22 cellular contexts compared by ENCODE assay signal in genomic region chr16:22671301-22672076, GRCh38.
DNase-seq lines count a peak whose midpoint lies in the region; ATAC-seq and TF ChIP-seq lines count a peak whose summit lies in the region.
"Had no signal": no experiment of that assay in that cellular context is flagged by ENCODE, and none has a peak within 500 bp of the region (broad histone marks: within the 10 kb centered on the region; RNA-seq: fewer than 3 reads in every experiment).

No MANE protein-coding gene starts in this region.

- H3K4me1 Mint-ChIP-seq in HFFc6 (ENCODE audit: low read depth) (no peaks in the 10 kb centered on the region), T-helper 17 cell (no peaks in the 10 kb centered on the region), endothelial cell (ENCODE audit: unreplicated experiment) (no peaks in the 10 kb centered on the region)

- H3K27ac Mint-ChIP-seq in HFFc6 (no peak overlapping the region), T-helper 17 cell (no peak overlapping the region), endothelial cell (ENCODE audit: unreplicated experiment) (no peak overlapping the region)
- H3K27ac Mint-ChIP-seq: activated CD8-positive, alpha-beta T cell treated with anti-CD3 and anti-CD28 coated beads for 36 hours; stimulated activated naive CD8-positive, alpha-beta T cell treated with anti-CD3 and anti-CD28 coated beads, Interleukin-15, Interleukin-2, amounts not matched to agents 100 ng/mL and 50 ng/mL, for 24 hours had no signal

- no peak for ATAC-seq in T-helper 17 cell
- ATAC-seq: activated CD8-positive, alpha-beta T cell treated with anti-CD3 and anti-CD28 coated beads for 36 hours; Right ventricle myocardium inferior had no signal

- H3K27me3 Mint-ChIP-seq in HFFc6 (ENCODE audit: insufficient read depth) = no peaks in the 10 kb centered on the region
- H3K27me3 Mint-ChIP-seq in T-helper 17 cell = no peaks in the 10 kb centered on the region
- H3K27me3 Mint-ChIP-seq in endothelial cell (ENCODE audit: unreplicated experiment) = no peaks in the 10 kb centered on the region
- H3K27me3 Mint-ChIP-seq: activated CD8-positive, alpha-beta T cell treated with anti-CD3 and anti-CD28 coated beads for 36 hours; stimulated activated naive CD8-positive, alpha-beta T cell treated with anti-CD3 and anti-CD28 coated beads, Interleukin-15, Interleukin-2, amounts not matched to agents 100 ng/mL and 50 ng/mL, for 24 hours had no signal

- H3K4me3 Mint-ChIP-seq in HFFc6 (no peak overlapping the region), T-helper 17 cell (no peak overlapping the region), endothelial cell (ENCODE audit: unreplicated experiment) (no peak overlapping the region)
- H3K4me3 Mint-ChIP-seq: activated CD8-positive, alpha-beta T cell treated with anti-CD3 and anti-CD28 coated beads for 36 hours; stimulated activated naive CD8-positive, alpha-beta T cell treated with anti-CD3 and anti-CD28 coated beads, Interleukin-15, Interleukin-2, amounts not matched to agents 100 ng/mL and 50 ng/mL, for 24 hours had no signal

- TF ChIP-seq CTCF in AG10803 (conservative IDR thresholded peaks at IDR 0.05; ENCODE audit: low read length) = no peak
- no peak for TF ChIP-seq CTCF in HFFc6 (IDR thresholded peaks at IDR 0.05)
- TF ChIP-seq CTCF in cardiac fibroblast (IDR thresholded peaks at IDR 0.05; ENCODE audit: low read depth, low read length) = no peak
- no peak for TF ChIP-seq CTCF in endothelial cell (IDR thresholded peaks at IDR 0.05; ENCODE audit: unreplicated experiment)

- no peaks in the 10 kb centered on the region for H3K9me3 Mint-ChIP-seq in HFFc6
- H3K9me3 Mint-ChIP-seq in endothelial cell (ENCODE audit: unreplicated experiment) = no peaks in the 10 kb centered on the region
- H3K9me3 Mint-ChIP-seq: activated CD8-positive, alpha-beta T cell treated with anti-CD3 and anti-CD28 coated beads for 36 hours; stimulated activated naive CD8-positive, alpha-beta T cell treated with anti-CD3 and anti-CD28 coated beads, Interleukin-15, Interleukin-2, amounts not matched to agents 100 ng/mL and 50 ng/mL, for 24 hours had no signal

- DNase-seq in AG10803 (ENCODE audit: low read depth) (peak; percentile 20), HFFc6 (peak; percentile 30), cardiac fibroblast (ENCODE audit: low read depth in 2 of 2) (peak; percentile 10 to 48), iris pigment epithelial cell (ENCODE audit: low read depth) (peak; percentile 25), D341Med (ENCODE audit: low spot score) (no peak), DMS53 (lab: John Stamatoyannopoulos, UW) (no peak), T-helper 17 cell (no peak), endothelial cell (ENCODE audit: low spot score) (no peak)
- DNase-seq: activated gamma-delta T cell treated with Interleukin-2 at 50 U/mL for 16 hours; activated T-cell treated with anti-CD3 and anti-CD28 coated beads, Interleukin-2, amount 50 U/mL, for 1 hour; kidney glomerular epithelial cell; NCI-H187; NCI-H526 treated with DMSO at 0.1 percent for 48 hours; stimulated activated CD4-positive, alpha-beta T cell treated with anti-CD3 and anti-CD28 coated beads, Interleukin-12 subunit alpha, Interleukin-12 subunit beta, amount 100 ng/mL, for 4 hours; trophoblast cell had no signal

- no peaks in the 10 kb centered on the region for H3K9me3 ChIP-seq in T-helper 17 cell (ENCODE audit: control insufficient read depth, low read length, poor library complexity, severe bottlenecking)
- H3K9me3 ChIP-seq: Caco-2, HAP-1 had no signal

- H3K36me3 Mint-ChIP-seq in HFFc6 (ENCODE audit: low read depth) (no peaks in the 10 kb centered on the region), T-helper 17 cell (ENCODE audit: low read depth) (no peaks in the 10 kb centered on the region), endothelial cell (ENCODE audit: low read depth, unreplicated experiment) (no peaks in the 10 kb centered on the region)

- H3K4me3 ChIP-seq in AG10803 (ENCODE audit: low read length) (no peak overlapping the region), cardiac fibroblast (replicated peaks in 1 of 2; ENCODE audit: low read depth in 2 of 2, low read length in 2 of 2) (no peak overlapping the region)
- H3K4me3 ChIP-seq: BLaER1, cardiac muscle cell, HAP-1 had no signal

Comparison
In these comparisons a context has a peak if more than half of its experiments do, and no peak if none do; other contexts are left out.
1. DNase-seq: peak in AG10803 (single experiment), HFFc6 (single experiment), cardiac fibroblast (2 of 2) and iris pigment epithelial cell (single experiment); none in D341Med (single experiment), DMS53 (single experiment), T-helper 17 cell (0 of 3) and endothelial cell (single experiment).